Comparison of ENCODE assay signal across 8 cellular contexts in the genomic region with DNA sequence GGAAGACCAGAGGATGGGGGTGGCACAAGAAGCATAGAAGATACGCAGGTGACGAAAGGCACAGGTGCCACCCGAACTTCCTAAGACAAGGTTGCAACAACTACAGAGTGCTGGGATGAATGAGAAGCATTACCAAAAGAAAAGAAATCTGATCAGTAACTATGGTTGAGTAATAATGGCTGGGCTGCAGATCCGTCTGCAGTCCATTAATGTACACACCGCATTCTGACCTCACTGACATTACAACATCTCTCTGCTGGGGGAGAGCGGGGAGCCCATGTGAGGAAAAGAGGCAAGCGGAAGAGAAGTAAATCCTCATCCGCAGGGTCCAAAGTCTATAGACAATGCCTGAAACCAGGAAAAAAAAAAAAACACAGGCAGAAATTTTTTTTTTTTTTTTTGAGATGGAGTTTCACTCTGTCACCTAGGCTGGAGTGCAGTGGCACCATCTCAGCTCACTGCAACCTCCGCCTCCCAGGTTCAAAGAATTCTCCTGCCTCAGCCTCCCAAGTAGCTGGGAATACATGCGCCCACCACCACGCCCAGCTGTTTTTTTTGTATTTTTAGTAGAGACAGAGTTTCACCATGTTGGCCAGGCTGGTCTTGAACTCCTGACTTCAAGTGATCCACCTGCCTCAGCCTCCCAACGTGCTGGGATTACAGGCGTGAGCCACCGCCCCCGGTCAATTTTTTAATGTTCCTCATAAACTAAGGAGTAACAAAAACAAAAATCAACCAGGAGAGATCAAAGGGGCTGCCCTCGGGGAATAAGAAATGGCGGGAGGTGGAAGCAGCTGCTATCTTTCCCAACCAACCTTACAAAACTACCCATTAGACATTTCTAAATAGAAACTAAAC. TPM values are rescaled to one million over a fixed set of nuclear protein-coding genes. Genes with fewer than 3 reads are reported as not detected.
DNase-seq lines count a peak whose midpoint lies in the region; ATAC-seq and TF ChIP-seq lines count a peak whose summit lies in the region.
"Not testable (repeated sequence)": the region's sequence is repeated elsewhere in the genome, so short reads cannot be mapped to it uniquely, and the experiment has no call there.

No MANE protein-coding gene starts in this region.

- H3K36me3 ChIP-seq in BLaER1, breast epithelium: not testable (repeated sequence)
- H3K36me3 ChIP-seq in OCI-LY1 (ENCODE audit: insufficient read depth, low read length): peaks cover 13% of the 10 kb centered on the region; the same call in 1 of the 2 replicates

- TF ChIP-seq POLR2A in breast epithelium (IDR thresholded peaks at IDR 0.05): not testable (repeated sequence)

- DNase-seq in HFFc6: peak; percentile 69
- DNase-seq in activated CD4-positive, alpha-beta memory T cell treated with anti-CD3 and anti-CD28 coated beads for 36 hours; breast epithelium (ENCODE audit: low spot score in 2 of 2); naive B cell: not testable (repeated sequence)
- peak; percentile 89 for DNase-seq in glomerular visceral epithelial cell (ENCODE audit: extremely low spot score)

- peaks cover 98% of the 10 kb centered on the region for H4K20me1 ChIP-seq in BLaER1
- H4K20me1 ChIP-seq in OCI-LY1 (ENCODE audit: insufficient read depth, low read length): not testable (repeated sequence)

- peak overlapping the region; percentile 68 for H3K27ac Mint-ChIP-seq in HFFc6
- peak overlapping the region; percentile 98 for H3K27ac Mint-ChIP-seq in activated CD4-positive, alpha-beta memory T cell treated with anti-CD3 and anti-CD28 coated beads for 36 hours
- H3K27ac Mint-ChIP-seq in naive B cell: peak overlapping the region; percentile 53 to 95 (median 90)
- peak overlapping the region; percentile 90 for H3K27ac Mint-ChIP-seq in stimulated activated memory B cell treated with anti-CD40 and anti-IgM and Interleukin-4, amounts not matched to agents 10 μg/mL and 1 μg/mL and 100 μg/mL, for 72 hours

- H3K4me3 Mint-ChIP-seq in HFFc6: not testable (repeated sequence)
- H3K4me3 Mint-ChIP-seq in activated CD4-positive, alpha-beta memory T cell treated with anti-CD3 and anti-CD28 coated beads for 36 hours: peak overlapping the region; percentile 75
- peak overlapping the region; percentile 15 to 93 (median 84) for H3K4me3 Mint-ChIP-seq in naive B cell
- peak overlapping the region; percentile 68 for H3K4me3 Mint-ChIP-seq in stimulated activated memory B cell treated with anti-CD40 and anti-IgM and Interleukin-4, amounts not matched to agents 10 μg/mL and 1 μg/mL and 100 μg/mL, for 72 hours

- POLR2A ChIA-PET in activated CD4-positive, alpha-beta memory T cell treated with anti-CD3 and anti-CD28 coated beads for 36 hours (lab: Charles Lee): interaction anchor here (1.2 to 2.9 kb wide), 3 partner anchors 21 to 39 kb away, joined by 6 to 13 read pairs (median 7); no protein-coding TSS in a partner anchor

- not testable (repeated sequence) for TF ChIP-seq CTCF in HFFc6 (IDR thresholded peaks at IDR 0.05); OCI-LY1 (IDR thresholded peaks at IDR 0.05; ENCODE audit: low read length); breast epithelium (IDR thresholded peaks at IDR 0.05)

- peaks cover 21% of the 10 kb centered on the region for H3F3A ChIP-seq in OCI-LY1 (ENCODE audit: insufficient read depth, low read length)

- intact Hi-C loops in activated CD4-positive, alpha-beta memory T cell treated with anti-CD3 and anti-CD28 coated beads for 36 hours (cut with micrococcal nuclease): loop anchor here (5.0 to 10.0 kb wide), 8 partner anchors 283 to 1135 kb away; a partner anchor contains a TSS
- intact Hi-C loops in breast epithelium (cut with DNase I; ENCODE audit: low total_unique reads): loop anchor here (10.0 kb wide), 2 partner anchors 65 to 125 kb away; no protein-coding TSS in a partner anchor

- H3K9me3 ChIP-seq in BLaER1; OCI-LY1 (ENCODE audit: low read length); breast epithelium: not testable (repeated sequence)

- H3K27me3 ChIP-seq in BLaER1; OCI-LY1 (ENCODE audit: insufficient read depth, low read length); breast epithelium: not testable (repeated sequence)

- not testable (repeated sequence) for H3K9ac ChIP-seq in BLaER1
- peak overlapping the region; percentile 37; the same call in 1 of the 2 replicates for H3K9ac ChIP-seq in OCI-LY1 (ENCODE audit: low read length)

- H2AFZ ChIP-seq in OCI-LY1 (ENCODE audit: low read length): not testable (repeated sequence)

- H3K4me1 Mint-ChIP-seq in HFFc6 (ENCODE audit: low read depth) (peaks cover 88% of the 10 kb centered on the region), naive B cell (peaks cover 82 to 99% (median 90%) of the 10 kb centered on the region in 3 donors)
- peaks cover 96% of the 10 kb centered on the region for H3K4me1 Mint-ChIP-seq in activated CD4-positive, alpha-beta memory T cell treated with anti-CD3 and anti-CD28 coated beads for 36 hours (ENCODE audit: low read depth)
- H3K4me1 Mint-ChIP-seq in stimulated activated memory B cell treated with anti-CD40 and anti-IgM and Interleukin-4, amounts not matched to agents 10 μg/mL and 1 μg/mL and 100 μg/mL, for 72 hours: peaks cover 92% of the 10 kb centered on the region

- CTCF ChIA-PET in activated CD4-positive, alpha-beta memory T cell treated with anti-CD3 and anti-CD28 coated beads for 36 hours (lab: Charles Lee): interaction anchor here (0.8 to 1.9 kb wide), 2 partner anchors 25 to 60 kb away, joined by 3 to 6 read pairs; no protein-coding TSS in a partner anchor

- not testable (repeated sequence) for ATAC-seq in naive B cell (ENCODE audit: low read depth in 2 of 2); stimulated activated memory B cell treated with anti-CD40 and anti-IgM and Interleukin-4, amounts not matched to agents 10 μg/mL and 1 μg/mL and 100 μg/mL, for 72 hours

- not testable (repeated sequence) for H3K9me3 Mint-ChIP-seq in HFFc6; activated CD4-positive, alpha-beta memory T cell treated with anti-CD3 and anti-CD28 coated beads for 36 hours; naive B cell; stimulated activated memory B cell treated with anti-CD40 and anti-IgM and Interleukin-4, amounts not matched to agents 10 μg/mL and 1 μg/mL and 100 μg/mL, for 72 hours

- peak overlapping the region; percentile 55; the same call in 1 of the 2 replicates for H3K4me3 ChIP-seq in BLaER1
- peak overlapping the region; percentile 55 for H3K4me3 ChIP-seq in OCI-LY1 (ENCODE audit: low read depth, low read length, poor library complexity, severe bottlenecking)
- not testable (repeated sequence) for H3K4me3 ChIP-seq in breast epithelium

- peaks cover 28% of the 10 kb centered on the region for H3K36me3 Mint-ChIP-seq in HFFc6 (ENCODE audit: low read depth)
- H3K36me3 Mint-ChIP-seq in activated CD4-positive, alpha-beta memory T cell treated with anti-CD3 and anti-CD28 coated beads for 36 hours: peaks cover 37% of the 10 kb centered on the region
- not testable (repeated sequence) for H3K36me3 Mint-ChIP-seq in naive B cell
- H3K36me3 Mint-ChIP-seq in stimulated activated memory B cell treated with anti-CD40 and anti-IgM and Interleukin-4, amounts not matched to agents 10 μg/mL and 1 μg/mL and 100 μg/mL, for 72 hours: peaks cover 20% of the 10 kb centered on the region

- not testable (repeated sequence) for H3K9me2 ChIP-seq in OCI-LY1 (ENCODE audit: low read depth, low read length)

- H3K4me1 ChIP-seq in BLaER1: peaks cover 100% of the 10 kb centered on the region
- H3K4me1 ChIP-seq in OCI-LY1 (ENCODE audit: insufficient read depth, low read length, severe bottlenecking): peaks cover 85% of the 10 kb centered on the region
- peaks cover 8 to 22% of the 10 kb centered on the region in 2 donors for H3K4me1 ChIP-seq in breast epithelium

- H3K27ac ChIP-seq in BLaER1 (peak overlapping the region; percentile 68), OCI-LY1 (ENCODE audit: low read depth, low read length, poor library complexity, severe bottlenecking) (peak overlapping the region; percentile 87), breast epithelium (peak overlapping the region; percentile 71 to 91)

- peak overlapping the region; percentile 94 for H3K4me2 ChIP-seq in BLaER1
- H3K4me2 ChIP-seq in OCI-LY1 (ENCODE audit: low read length): peak overlapping the region; percentile 95

- H3K27me3 Mint-ChIP-seq in HFFc6 (ENCODE audit: insufficient read depth); activated CD4-positive, alpha-beta memory T cell treated with anti-CD3 and anti-CD28 coated beads for 36 hours; naive B cell; stimulated activated memory B cell treated with anti-CD40 and anti-IgM and Interleukin-4, amounts not matched to agents 10 μg/mL and 1 μg/mL and 100 μg/mL, for 72 hours: not testable (repeated sequence)

- H3K79me2 ChIP-seq in OCI-LY1 (ENCODE audit: insufficient read depth, low read length): peaks cover 94% of the 10 kb centered on the region

RNA-seq across cellular contexts. Expression of a gene that starts 7.2 kb away (rescaled TPM):
- total RNA-seq in HFFc6 (2021; fragmentation: NEBNext Ultra II Directional; extraction: Animal tissue kit (Norgen Biotek cat#: 25700)): 10 to 100 TPM; 72.2 to 89.8 (median 80.5) TPM
- total RNA-seq in activated CD4-positive, alpha-beta memory T cell treated with anti-CD3 and anti-CD28 coated beads for 36 hours: 100 to 1,000 TPM; 176 to 178 TPM
- total RNA-seq in breast epithelium: 100 to 1,000 TPM in 1 of 3 donors, 10 to 100 TPM in 2; 61.3 to 149 (median 71.9) TPM
- polyA plus RNA-seq in naive B cell (ENCODE audit: low read depth in 6 of 6): 10 to 100 TPM; 30.2 to 63.1 (median 37.2) TPM
